ENCODE assay signal across 8 cellular contexts in the genomic region with DNA sequence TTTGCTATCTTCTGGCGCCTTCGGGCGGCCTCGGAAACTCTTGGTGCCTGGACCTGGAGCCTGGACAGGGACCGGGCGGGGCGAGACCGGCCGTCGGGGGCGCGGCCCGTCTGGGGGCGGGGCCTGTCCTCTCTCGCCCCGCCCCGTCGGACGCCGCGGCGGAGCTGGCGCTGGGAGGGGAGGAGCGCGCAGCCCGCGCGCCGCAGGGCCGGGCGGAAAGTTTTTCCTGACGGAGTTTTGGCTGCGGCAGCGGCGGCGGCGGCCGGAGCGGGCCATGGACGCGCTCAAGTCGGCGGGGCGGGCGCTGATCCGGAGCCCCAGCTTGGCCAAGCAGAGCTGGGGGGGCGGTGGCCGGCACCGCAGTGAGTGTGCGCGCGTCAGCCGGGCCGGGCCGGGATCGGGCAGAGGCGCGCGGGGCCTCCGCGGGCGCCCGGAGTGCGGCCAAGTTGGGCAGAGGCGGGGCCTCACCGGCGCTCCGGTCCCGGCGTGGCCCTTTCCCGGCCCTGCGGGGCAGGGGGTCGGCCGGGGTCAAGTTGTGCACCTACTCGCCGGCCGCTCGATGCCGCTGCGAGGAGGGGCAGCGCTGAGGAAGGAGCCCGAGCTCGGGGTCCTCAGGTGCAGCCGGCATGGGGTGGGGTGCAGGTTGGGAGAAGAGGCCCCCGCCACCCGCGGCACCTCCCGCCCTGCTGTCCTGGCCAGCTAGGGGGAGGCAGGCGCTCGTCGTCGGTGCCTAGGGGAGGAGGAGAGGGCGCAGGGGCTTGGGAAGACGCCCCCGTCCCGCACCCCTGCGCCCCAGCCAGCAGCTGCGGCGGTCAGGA. TPM values are rescaled to one million over a fixed set of nuclear protein-coding genes. Genes with fewer than 3 reads are reported as not detected.
DNase-seq lines count a peak whose midpoint lies in the region; ATAC-seq and TF ChIP-seq lines count a peak whose summit lies in the region.

A gene with protein sequence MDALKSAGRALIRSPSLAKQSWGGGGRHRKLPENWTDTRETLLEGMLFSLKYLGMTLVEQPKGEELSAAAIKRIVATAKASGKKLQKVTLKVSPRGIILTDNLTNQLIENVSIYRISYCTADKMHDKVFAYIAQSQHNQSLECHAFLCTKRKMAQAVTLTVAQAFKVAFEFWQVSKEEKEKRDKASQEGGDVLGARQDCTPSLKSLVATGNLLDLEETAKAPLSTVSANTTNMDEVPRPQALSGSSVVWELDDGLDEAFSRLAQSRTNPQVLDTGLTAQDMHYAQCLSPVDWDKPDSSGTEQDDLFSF (plus strand): TSS at position 182 of the 818 bp plus-strand sequence. CDS start 93 bp downstream, at position 275.

- TF ChIP-seq CTCF in GM12864 (IDR thresholded peaks at IDR 0.05; ENCODE audit: low read depth, low read length, missing control alignments) (no peak), HFFc6 (IDR thresholded peaks at IDR 0.05) (no peak), liver (IDR thresholded peaks at IDR 0.05; ENCODE audit: low read depth, low read length, missing input control) (no peak)

- no peak for DNase-seq in GM12864 (ENCODE audit: low read depth)
- peak; percentile 44 for DNase-seq in HFFc6
- DNase-seq in NCI-H2171 (lab: John Stamatoyannopoulos, UW) = peak; percentile 28
- DNase-seq in activated CD4-positive, alpha-beta T cell treated with anti-CD3 and anti-CD28 coated beads, Interleukin-2, amount 50 U/mL, for 1 hour = peak; percentile 48
- DNase-seq in ecto neural progenitor cell (ENCODE audit: low spot score) = peak; percentile 85
- DNase-seq in stimulated activated CD4-positive, alpha-beta T cell treated with anti-CD3 and anti-CD28 coated beads, Interleukin-2, amount 100 ng/mL, for 48 hours = peak; percentile 61 to 71

- peak in 1 of 2 donors; percentile 5 for TF ChIP-seq RAD21 in liver (IDR thresholded peaks at IDR 0.05)

- H3K36me3 Mint-ChIP-seq in HFFc6 (ENCODE audit: low read depth) = no peaks in the 10 kb centered on the region

- H3K27me3 ChIP-seq in liver (ENCODE audit: control insufficient read depth in 4 of 4, insufficient read depth in 4 of 4, low read length in 3 of 4) = no peaks in the 10 kb centered on the region

- H3K4me1 Mint-ChIP-seq in HFFc6 (ENCODE audit: low read depth) = peaks cover 8% of the 10 kb centered on the region

- H3K4me3 Mint-ChIP-seq in HFFc6 = peak within 1 kb of the TSS; percentile 84

- H3K27me3 Mint-ChIP-seq in HFFc6 (ENCODE audit: insufficient read depth) = peaks cover 2% of the 10 kb centered on the region

- peak within 1 kb of the TSS; percentile 73 to 79 for H3K27ac ChIP-seq in liver (ENCODE audit: low read depth in 1 of 2, low read length in 2 of 2)

- no peaks in the 10 kb centered on the region for H3K9me3 Mint-ChIP-seq in HFFc6

- WGBS in liver = under 1% methylated on average over 99 of the region's 99 CpGs

- peaks cover 7 to 24% (median 14%) of the 10 kb centered on the region in 4 donors for H3K4me1 ChIP-seq in liver (ENCODE audit: control insufficient read depth in 4 of 4, insufficient read depth in 4 of 4, low read length in 3 of 4)

- no peak within 1 kb of the TSS for H3K27ac Mint-ChIP-seq in HFFc6

- H3K9me3 ChIP-seq in liver (ENCODE audit: control insufficient read depth in 4 of 4, low read length in 3 of 4) = no peaks in the 10 kb centered on the region

- peak within 1 kb of the TSS; percentile 49 to 60 for H3K9ac ChIP-seq in liver (ENCODE audit: low read depth in 1 of 2, low read length in 2 of 2)

- no peaks in the 10 kb centered on the region for H3K36me3 ChIP-seq in liver (ENCODE audit: control insufficient read depth in 4 of 4, insufficient read depth in 3 of 4, low read depth in 1 of 4, low read length in 3 of 4)

- no peak for ATAC-seq in GM18870 (IDR thresholded peaks at IDR 0.05; ENCODE audit: unreplicated experiment)

- H3K4me3 ChIP-seq in GM12864 (ENCODE audit: low read depth, low read length) (peak within 1 kb of the TSS; percentile 92), liver (ENCODE audit: low read depth in 1 of 3, low read length in 3 of 3) (peak within 1 kb of the TSS; percentile 65 to 70 (median 69))

TF ChIP-seq in liver, 16 proteins besides CTCF, POLR2A, EP300 and RAD21:
- TF ChIP-seq, protein P1, sequence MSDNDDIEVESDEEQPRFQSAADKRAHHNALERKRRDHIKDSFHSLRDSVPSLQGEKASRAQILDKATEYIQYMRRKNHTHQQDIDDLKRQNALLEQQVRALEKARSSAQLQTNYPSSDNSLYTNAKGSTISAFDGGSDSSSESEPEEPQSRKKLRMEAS (IDR thresholded peaks at IDR 0.05) = no peak
- TF ChIP-seq HNF4G (IDR thresholded peaks at IDR 0.05) (no peak), JUND (IDR thresholded peaks at IDR 0.05) (no peak)
- TF ChIP-seq, protein P2, sequence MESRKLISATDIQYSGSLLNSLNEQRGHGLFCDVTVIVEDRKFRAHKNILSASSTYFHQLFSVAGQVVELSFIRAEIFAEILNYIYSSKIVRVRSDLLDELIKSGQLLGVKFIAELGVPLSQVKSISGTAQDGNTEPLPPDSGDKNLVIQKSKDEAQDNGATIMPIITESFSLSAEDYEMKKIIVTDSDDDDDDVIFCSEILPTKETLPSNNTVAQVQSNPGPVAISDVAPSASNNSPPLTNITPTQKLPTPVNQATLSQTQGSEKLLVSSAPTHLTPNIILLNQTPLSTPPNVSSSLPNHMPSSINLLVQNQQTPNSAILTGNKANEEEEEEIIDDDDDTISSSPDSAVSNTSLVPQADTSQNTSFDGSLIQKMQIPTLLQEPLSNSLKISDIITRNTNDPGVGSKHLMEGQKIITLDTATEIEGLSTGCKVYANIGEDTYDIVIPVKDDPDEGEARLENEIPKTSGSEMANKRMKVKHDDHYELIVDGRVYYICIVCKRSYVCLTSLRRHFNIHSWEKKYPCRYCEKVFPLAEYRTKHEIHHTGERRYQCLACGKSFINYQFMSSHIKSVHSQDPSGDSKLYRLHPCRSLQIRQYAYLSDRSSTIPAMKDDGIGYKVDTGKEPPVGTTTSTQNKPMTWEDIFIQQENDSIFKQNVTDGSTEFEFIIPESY (IDR thresholded peaks at IDR 0.05) = no peak
TF ChIP-seq in liver: peak in this region for 0.

RNA-seq across cellular contexts. Expression of the gene that starts here (rescaled TPM):
- total RNA-seq in HFFc6 (2021; fragmentation: NEBNext Ultra II Directional; extraction: Animal tissue kit (Norgen Biotek cat#: 25700)) = 10 to 100 TPM; 10.4 to 14.1 (median 12.7) TPM
- total RNA-seq in liver = 10 to 100 TPM in 1 of 2 donors, 1 to 10 TPM in 1; 5.2 to 17.8 TPM
- 10 to 100 TPM; 11.3 to 15.2 TPM for polyA plus RNA-seq in liver
